In genomic region chr19:55599468-55600335, GRCh38 we compare ENCODE assay signal across 1 cellular context.
TF ChIP-seq lines count a peak whose summit lies in the region.

TSS of gene FIZ1 (minus strand) at chr19:55599517. CDS start at chr19:55597865, 1,652 bp downstream.
A gene with protein sequence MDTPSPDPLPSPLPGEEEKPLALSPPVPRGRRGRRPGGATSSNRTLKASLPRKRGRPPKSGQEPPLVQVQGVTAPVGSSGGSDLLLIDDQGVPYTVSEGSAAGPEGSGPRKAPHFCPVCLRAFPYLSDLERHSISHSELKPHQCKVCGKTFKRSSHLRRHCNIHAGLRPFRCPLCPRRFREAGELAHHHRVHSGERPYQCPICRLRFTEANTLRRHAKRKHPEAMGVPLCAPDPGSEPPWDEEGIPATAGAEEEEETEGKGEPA (plus strand): TSS chr19:55600288. CDS start chr19:55602113, 1,825 bp downstream.

TF ChIP-seq in HepG2, 621 proteins besides CTCF, POLR2A, EP300 and RAD21 (continued from another document and continues in another):
- TF ChIP-seq ZNF10 (CRISPR knock-in tag; IDR thresholded peaks at IDR 0.05; ENCODE audit: borderline replicate concordance, low read depth) (no peak), ZNF580 (CRISPR knock-in tag; IDR thresholded peaks at IDR 0.05; ENCODE audit: borderline replicate concordance, low read depth) (peak; percentile 43; the same call in 1 of the 2 replicates), POGK (CRISPR knock-in tag; conservative IDR thresholded peaks at IDR 0.05) (no peak; the same call in 1 of the 2 replicates), ZBTB38 (CRISPR knock-in tag; IDR thresholded peaks at IDR 0.05) (no peak), MNT (IDR thresholded peaks at IDR 0.05) (no peak), ZNF558 (CRISPR knock-in tag; IDR thresholded peaks at IDR 0.05; ENCODE audit: borderline replicate concordance) (no peak), HMGXB4 (CRISPR knock-in tag; IDR thresholded peaks at IDR 0.05; ENCODE audit: borderline replicate concordance in 1 of 2, low read depth in 1 of 2) (peak in 1 of 2 experiments; percentile 67; a peak in 2 of 4 replicates), HMGXB3 (CRISPR knock-in tag; IDR thresholded peaks at IDR 0.05; ENCODE audit: borderline replicate concordance) (no peak), HES4 (CRISPR knock-in tag; IDR thresholded peaks at IDR 0.05; ENCODE audit: borderline replicate concordance) (no peak; the same call in 1 of the 2 replicates), KAT2B (IDR thresholded peaks at IDR 0.05; ENCODE audit: borderline replicate concordance, low read depth, low read length) (no peak), AKNA (CRISPR knock-in tag; IDR thresholded peaks at IDR 0.05; ENCODE audit: borderline replicate concordance) (no peak), ZNF878 (CRISPR knock-in tag; IDR thresholded peaks at IDR 0.05) (no peak), ZNF83 (CRISPR knock-in tag; IDR thresholded peaks at IDR 0.05; ENCODE audit: borderline replicate concordance) (no peak), MED8 (CRISPR knock-in tag; IDR thresholded peaks at IDR 0.05; ENCODE audit: insufficient replicate concordance) (no peak), TRIM24 (CRISPR knock-in tag; IDR thresholded peaks at IDR 0.05) (no peak), ZNF567 (CRISPR knock-in tag; IDR thresholded peaks at IDR 0.05; ENCODE audit: borderline replicate concordance) (0 out of 2 replicates have a peak, but pooled peaks have one; percentile 36), SP1 (IDR thresholded peaks at IDR 0.05) (no peak), SP1 (CRISPR knock-in tag; IDR thresholded peaks at IDR 0.05) (peak; percentile 92), ZNF160 (CRISPR knock-in tag; IDR thresholded peaks at IDR 0.05) (peak; percentile 73), CENPT (CRISPR knock-in tag; IDR thresholded peaks at IDR 0.05; ENCODE audit: low read depth) (no peak), EEA1 (CRISPR knock-in tag; IDR thresholded peaks at IDR 0.05; ENCODE audit: borderline replicate concordance) (no peak), SIX4 (CRISPR knock-in tag; IDR thresholded peaks at IDR 0.05) (no peak), ZNF446 (CRISPR knock-in tag; IDR thresholded peaks at IDR 0.05) (no peak), MYC (CRISPR knock-in tag; IDR thresholded peaks at IDR 0.05; ENCODE audit: borderline replicate concordance) (peak; percentile 59; the same call in 1 of the 2 replicates), ZNF724P (CRISPR knock-in tag; IDR thresholded peaks at IDR 0.05; ENCODE audit: borderline replicate concordance) (no peak), RBM39 (IDR thresholded peaks at IDR 0.05; ENCODE audit: low read depth, low read length, poor library complexity, severe bottlenecking) (peak; percentile 30)
- TF ChIP-seq, protein P1, sequence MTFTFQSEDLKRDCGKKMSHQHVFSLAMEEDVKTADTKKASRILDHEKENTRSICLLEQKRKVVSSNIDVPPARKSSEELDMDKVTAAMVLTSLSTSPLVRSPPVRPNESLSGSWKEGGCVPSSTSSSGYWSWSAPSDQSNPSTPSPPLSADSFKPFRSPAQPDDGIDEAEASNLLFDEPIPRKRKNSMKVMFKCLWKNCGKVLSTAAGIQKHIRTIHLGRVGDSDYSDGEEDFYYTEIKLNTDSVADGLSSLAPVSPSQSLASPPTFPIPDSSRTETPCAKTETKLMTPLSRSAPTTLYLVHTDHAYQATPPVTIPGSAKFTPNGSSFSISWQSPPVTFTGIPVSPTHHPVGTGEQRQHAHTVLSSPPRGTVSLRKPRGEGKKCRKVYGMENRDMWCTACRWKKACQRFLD (CRISPR knock-in tag; IDR thresholded peaks at IDR 0.05; ENCODE audit: borderline replicate concordance): peak; percentile 71; the same call in 1 of the 2 replicates
- TF ChIP-seq, protein P2, sequence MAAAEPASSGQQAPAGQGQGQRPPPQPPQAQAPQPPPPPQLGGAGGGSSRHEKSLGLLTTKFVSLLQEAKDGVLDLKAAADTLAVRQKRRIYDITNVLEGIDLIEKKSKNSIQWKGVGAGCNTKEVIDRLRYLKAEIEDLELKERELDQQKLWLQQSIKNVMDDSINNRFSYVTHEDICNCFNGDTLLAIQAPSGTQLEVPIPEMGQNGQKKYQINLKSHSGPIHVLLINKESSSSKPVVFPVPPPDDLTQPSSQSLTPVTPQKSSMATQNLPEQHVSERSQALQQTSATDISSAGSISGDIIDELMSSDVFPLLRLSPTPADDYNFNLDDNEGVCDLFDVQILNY (CRISPR knock-in tag; conservative IDR thresholded peaks at IDR 0.05): peak; percentile 94
